In the genomic region with DNA sequence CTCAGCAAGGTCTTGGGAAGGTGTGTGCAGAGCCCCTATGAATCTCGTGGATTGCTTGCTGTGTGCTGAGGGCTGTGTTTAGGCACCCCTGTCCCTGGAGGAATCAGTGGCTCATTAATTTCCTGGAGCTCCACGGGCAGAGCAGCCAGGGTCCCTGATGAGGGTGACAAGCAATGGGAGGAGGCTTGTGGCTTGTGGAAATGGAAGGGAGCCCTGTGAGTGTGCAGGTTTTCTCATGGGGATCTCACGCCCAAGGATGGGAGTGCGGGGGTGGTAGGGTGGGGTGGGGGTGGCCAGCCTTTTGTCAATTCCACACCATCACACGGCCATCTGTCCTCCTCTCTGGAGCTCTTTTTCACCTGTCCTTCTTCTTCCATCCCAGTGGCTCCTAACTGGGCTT, we compare ENCODE assay signal across 19 cellular contexts. TPM values are rescaled to one million over a fixed set of nuclear protein-coding genes. Genes with fewer than 3 reads are reported as not detected.
DNase-seq lines count a peak whose midpoint lies in the region; ATAC-seq and TF ChIP-seq lines count a peak whose summit lies in the region.
"Had no signal": no experiment of that assay in that cellular context is flagged by ENCODE, and none has a peak within 500 bp of the region (broad histone marks: within the 10 kb centered on the region; RNA-seq: fewer than 3 reads in every experiment).

No MANE protein-coding gene starts in this region.

- H3K36me3 ChIP-seq in BLaER1 (peaks cover 28% of the 10 kb centered on the region), DND-41 (ENCODE audit: insufficient read depth, low read length) (no peaks in the 10 kb centered on the region; the same call in 1 of the 2 replicates), mesenchymal stem cell (ENCODE audit: control insufficient read depth in 1 of 2, insufficient read depth in 2 of 2, low read depth in 1 of 2, low read length in 2 of 2) (peaks cover 0 to 11% of the 10 kb centered on the region in 2 experiments)

- H3K36me3 Mint-ChIP-seq in activated T-helper 17 cell treated with anti-CD3 and anti-CD28 coated beads, Interleukin-2, amount 50 U/mL, for 72 hours (ENCODE audit: low read depth) = peaks cover 6% of the 10 kb centered on the region

- H2AK5ac ChIP-seq in mesenchymal stem cell (ENCODE audit: low read length, severe bottlenecking) = no peak overlapping the region

- H3K9me3 ChIP-seq in BLaER1 = peaks cover 20% of the 10 kb centered on the region
- H3K9me3 ChIP-seq in DND-41 (ENCODE audit: insufficient read depth, low read length, severe bottlenecking) = no peaks in the 10 kb centered on the region
- no peaks in the 10 kb centered on the region for H3K9me3 ChIP-seq in mesenchymal stem cell (ENCODE audit: control insufficient read depth, low read length)

- peaks cover 80% of the 10 kb centered on the region for H4K20me1 ChIP-seq in BLaER1
- peaks cover 58% of the 10 kb centered on the region for H4K20me1 ChIP-seq in DND-41 (ENCODE audit: insufficient read depth, low read length)

- H3K27ac Mint-ChIP-seq in activated T-helper 17 cell treated with anti-CD3 and anti-CD28 coated beads, Interleukin-2, amount 50 U/mL, for 72 hours = peak overlapping the region; percentile 56

- H3K4me3 ChIP-seq in BLaER1 (no peak overlapping the region), DND-41 (ENCODE audit: low read depth in 1 of 2, low read length in 2 of 2) (no peak overlapping the region), mesenchymal stem cell (ENCODE audit: insufficient read depth in 1 of 2, low read depth in 1 of 2, low read length in 2 of 2) (no peak overlapping the region)

- H3K14ac ChIP-seq in mesenchymal stem cell (ENCODE audit: low read length in 2 of 2) = no peak overlapping the region

- H3K27me3 ChIP-seq in BLaER1 (no peaks in the 10 kb centered on the region), DND-41 (ENCODE audit: insufficient read depth, low read length, poor library complexity) (no peaks in the 10 kb centered on the region), mesenchymal stem cell (ENCODE audit: control insufficient read depth in 1 of 2, insufficient read depth in 1 of 2, low read length in 2 of 2) (no peaks in the 10 kb centered on the region)

- H3K9ac ChIP-seq in BLaER1 (0 out of 2 replicates have a peak overlapping the region, but pooled peaks have one; percentile 19), DND-41 (ENCODE audit: low read depth, low read length) (no peak overlapping the region), mesenchymal stem cell (ENCODE audit: low read length) (no peak overlapping the region)

- DNase-seq in DND-41 (peak; percentile 2), left lobe of liver (ENCODE audit: low spot score) (peak; percentile 24), NCI-H510A (lab: John Stamatoyannopoulos, UW) (no peak), iPS-NIHi7 (ENCODE audit: extremely low spot score) (no peak), mesenchymal stem cell (no peak), SHP77 (lab: John Stamatoyannopoulos, UW) (no peak)
- DNase-seq: CD8-positive, alpha-beta memory T cell; GF-D8; IMR-90; Kasumi-1; MM.1S; NCI-H1105 treated with DMSO at 0.1 percent for 48 hours; NCI-H1694 treated with DMSO at 0.1 percent for 48 hours; NCI-H2107; NCI-H345; NK-92 treated with Interleukin-12 subunit alpha and Interleukin-12 subunit beta, amount 100 ng/mL, for 24 hours; SIG-M5 had no signal

- H3K18ac ChIP-seq in mesenchymal stem cell (ENCODE audit: low read depth in 1 of 2, low read length in 2 of 2) = no peak overlapping the region

- H3K4me1 Mint-ChIP-seq in activated T-helper 17 cell treated with anti-CD3 and anti-CD28 coated beads, Interleukin-2, amount 50 U/mL, for 72 hours = peaks cover 25% of the 10 kb centered on the region

- H3K27ac ChIP-seq in BLaER1 (peak overlapping the region; percentile 37; the same call in 1 of the 2 replicates), DND-41 (ENCODE audit: low read length) (no peak overlapping the region), mesenchymal stem cell (ENCODE audit: low read length, poor library complexity, severe bottlenecking) (no peak overlapping the region)

- no peak overlapping the region for H2BK5ac ChIP-seq in mesenchymal stem cell (ENCODE audit: low read depth, low read length, poor library complexity, severe bottlenecking)

- H2BK120ac ChIP-seq in mesenchymal stem cell (ENCODE audit: low read depth, low read length) = no peak overlapping the region

- H3K4me1 ChIP-seq in BLaER1 (peaks cover 63% of the 10 kb centered on the region), DND-41 (ENCODE audit: insufficient read depth, low read length) (peaks cover 6% of the 10 kb centered on the region), mesenchymal stem cell (ENCODE audit: control insufficient read depth, insufficient read depth, low read depth, low read length) (peaks cover 16% of the 10 kb centered on the region)

- H3K23ac ChIP-seq in mesenchymal stem cell (ENCODE audit: low read length in 2 of 2) = no peak overlapping the region

- TF ChIP-seq CTCF in DND-41 (IDR thresholded peaks at IDR 0.05; ENCODE audit: borderline replicate concordance, extremely low read depth, low read length, poor library complexity, severe bottlenecking) = no peak

- peaks cover 55% of the 10 kb centered on the region for H3K79me1 ChIP-seq in mesenchymal stem cell (replicated peaks; ENCODE audit: low read length, poor library complexity, severe bottlenecking)

- H3K79me2 ChIP-seq in DND-41 (ENCODE audit: insufficient read depth, low read length) = peaks cover 89% of the 10 kb centered on the region

- no peak overlapping the region for H2BK12ac ChIP-seq in mesenchymal stem cell (ENCODE audit: low read length in 2 of 2)

- H3K27me3 Mint-ChIP-seq in activated T-helper 17 cell treated with anti-CD3 and anti-CD28 coated beads, Interleukin-2, amount 50 U/mL, for 72 hours = no peaks in the 10 kb centered on the region
- H3K27me3 Mint-ChIP-seq: CD8-positive, alpha-beta memory T cell had no signal

- no peak overlapping the region for H4K8ac ChIP-seq in mesenchymal stem cell (ENCODE audit: low read length)

- H3K9me3 Mint-ChIP-seq in activated T-helper 17 cell treated with anti-CD3 and anti-CD28 coated beads, Interleukin-2, amount 50 U/mL, for 72 hours = no peaks in the 10 kb centered on the region

- WGBS in mesenchymal stem cell = 84% methylated on average over 3 of the region's 5 CpGs

- H3K4me2 ChIP-seq in BLaER1 (peak overlapping the region; percentile 81), DND-41 (ENCODE audit: insufficient read depth, low read length) (no peak overlapping the region), mesenchymal stem cell (ENCODE audit: low read length, poor library complexity, severe bottlenecking) (no peak overlapping the region)

- H2AFZ ChIP-seq in DND-41 (ENCODE audit: low read depth, low read length) = no peak overlapping the region
- H2AFZ ChIP-seq in mesenchymal stem cell (ENCODE audit: low read depth, low read length) = no peak overlapping the region

- no peak overlapping the region for H4K91ac ChIP-seq in mesenchymal stem cell (ENCODE audit: low read length)

- no peak overlapping the region for H3K4ac ChIP-seq in mesenchymal stem cell (ENCODE audit: low read depth in 1 of 2, low read length in 2 of 2)

- no peak for ATAC-seq in DND-41 (ENCODE audit: insufficient read depth, low read depth)
- no peak for ATAC-seq in activated T-helper 17 cell treated with anti-CD3 and anti-CD28 coated beads, Interleukin-2, amount 50 U/mL, for 72 hours (replicated peaks)
- ATAC-seq in left lobe of liver = no peak

- no peak overlapping the region for H2BK15ac ChIP-seq in mesenchymal stem cell (ENCODE audit: low read depth, poor library complexity, severe bottlenecking)

- no peak overlapping the region for H3K4me3 Mint-ChIP-seq in activated T-helper 17 cell treated with anti-CD3 and anti-CD28 coated beads, Interleukin-2, amount 50 U/mL, for 72 hours

RNA-seq across cellular contexts. Expression of a gene that starts 25.3 kb away (rescaled TPM):
- 10 to 100 TPM; 11.9 to 15.1 TPM for total RNA-seq in activated T-helper 17 cell treated with anti-CD3 and anti-CD28 coated beads, Interleukin-2, amount 50 U/mL, for 72 hours
- total RNA-seq in left lobe of liver = 7.3 TPM
- 13.5 TPM for polyA plus RNA-seq in mesenchymal stem cell (2013, experiment 1 of 2)
- polyA plus RNA-seq in mesenchymal stem cell (2013, experiment 2 of 2) = 13.2 TPM

Comparison
In these comparisons a context has a peak if more than half of its experiments do, and no peak if none do; other contexts are left out.
1. DNase-seq: peak in DND-41 (single experiment) and left lobe of liver (single experiment); none in NCI-H510A (single experiment), iPS-NIHi7 (single experiment), mesenchymal stem cell (single experiment) and SHP77 (0 of 2).